In genomic region chr11:64358907-64359711, GRCh38 we compare ENCODE assay signal across 8 cellular contexts. TPM values are rescaled to one million over a fixed set of nuclear protein-coding genes. Genes with fewer than 3 reads are reported as not detected.
DNase-seq lines count a peak whose midpoint lies in the region; ATAC-seq, FAIRE-seq and TF ChIP-seq lines count a peak whose summit lies in the region.

Gene RPS6KA4, plus strand, starts transcription at chr11:64359162. Its CDS starts 74 bp downstream, at chr11:64359236.

- TF ChIP-seq CTCF in 22Rv1 (IDR thresholded peaks at IDR 0.05) (0 out of 2 replicates have a peak, but pooled peaks have one; percentile 12), brain microvascular endothelial cell (IDR thresholded peaks at IDR 0.05; ENCODE audit: low read depth, low read length, missing control alignments) (no peak), psoas muscle (IDR thresholded peaks at IDR 0.05) (no peak)

- H3K4me3 ChIP-seq in brain microvascular endothelial cell (ENCODE audit: low read depth, low read length) (peak within 1 kb of the TSS; percentile 88), psoas muscle (peak within 1 kb of the TSS; percentile 95)

- H3K36me3 ChIP-seq in brain microvascular endothelial cell (replicated peaks) (peaks cover 14% of the 10 kb centered on the region), psoas muscle (ENCODE audit: insufficient read depth in 1 of 2, low read depth in 1 of 2) (peaks cover 0 to 37% of the 10 kb centered on the region in 2 donors)

- peaks cover 6% of the 10 kb centered on the region for H3K4me1 ChIP-seq in psoas muscle

- H3K9me3 ChIP-seq in psoas muscle = no peaks in the 10 kb centered on the region

- peak; percentile 95 for FAIRE-seq in GM12892 (lab: Jason Lieb, UNC)

- H3K27ac ChIP-seq in 22Rv1 (peak within 1 kb of the TSS; percentile 81), brain microvascular endothelial cell (peak within 1 kb of the TSS; percentile 30), psoas muscle (peak within 1 kb of the TSS; percentile 90)

- intact Hi-C loops in psoas muscle (cut with DNase I) = loop anchor here in 1 of 2 donors (5.0 kb wide), 1 partner anchor 37 kb away; no protein-coding TSS in a partner anchor

- no peaks in the 10 kb centered on the region for H3K27me3 ChIP-seq in brain microvascular endothelial cell (replicated peaks)
- H3K27me3 ChIP-seq in psoas muscle (ENCODE audit: insufficient read depth in 3 of 3, low read length in 2 of 3) = no peaks in the 10 kb centered on the region

- WGBS in psoas muscle, 3 donors = 1 to 2% (median 1%) methylated on average over 30 to 70 of the region's 70 CpGs

- peak; percentile 73 to 88 (median 86) for ATAC-seq in psoas muscle
- ATAC-seq in HG02642 (IDR thresholded peaks at IDR 0.05; ENCODE audit: poor library complexity, unreplicated experiment) = no peak

- peak; percentile 70; the same call in 1 of the 2 replicates for TF ChIP-seq POLR2A in GM12892 (IDR thresholded peaks at IDR 0.05; ENCODE audit: low read depth, low read length)

- in situ Hi-C loops in brain microvascular endothelial cell (cut with HindIII; ENCODE audit: low pct_ligation_motif_present, low sequenced_read_pairs) = no loop called here

- DNase-seq in GM12892 (ENCODE audit: insufficient read length) = peak; percentile 94
- peak; percentile 57 for DNase-seq in HK-2 (ENCODE audit: unreplicated experiment)
- DNase-seq in SW480 (ENCODE audit: low spot score) = peak; percentile 54
- DNase-seq in brain microvascular endothelial cell = peak; percentile 20
- DNase-seq in hypothalamus (lab: John Stamatoyannopoulos, UW) = peak in 35 of 51 donors; percentile 9 to 77 (median 53)
- peak; percentile 71 to 83 for DNase-seq in psoas muscle

RNA-seq across cellular contexts. Expression of gene RPS6KA4, which starts in this region (rescaled TPM):
- 9.3 TPM for polyA plus RNA-seq in GM12892 (2012; ENCODE audit: missing spikeins)
- 10 to 100 TPM in 3 of 4 donors, 1 to 10 TPM in 1; 9.5 to 15.9 (median 13.6) TPM for total RNA-seq in psoas muscle
- 10 to 100 TPM; 11.5 to 13.8 (median 13.1) TPM for polyA plus RNA-seq in psoas muscle

Comparison
In these comparisons a context has a peak if more than half of its experiments do, and no peak if none do; other contexts are left out.
1. H3K27ac ChIP-seq: peak in every context shown above with its lines; median percentile 90 in psoas muscle; 81 in 22Rv1; 30 in brain microvascular endothelial cell.
2. DNase-seq: peak in every context shown above with its lines; median percentile 94 in GM12892; 77 in psoas muscle; 57 in HK-2; 54 in SW480; 53 in hypothalamus; 20 in brain microvascular endothelial cell.